2 cellular contexts compared by ENCODE assay signal in genomic region chr12:132687211-132688164, GRCh38.
TF ChIP-seq lines count a peak whose summit lies in the region.

Gene POLE, minus strand, starts transcription at chr12:132687342. Its CDS starts 27 bp downstream, at chr12:132687315.
Gene PXMP2, plus strand, starts transcription at chr12:132687587. Its CDS starts 84 bp downstream, at chr12:132687671.

TF ChIP-seq in A549, 52 proteins besides CTCF, POLR2A, EP300 and RAD21 (continued from another document and continues in another):
- peak; percentile 96 for TF ChIP-seq CHD2 (IDR thresholded peaks at IDR 0.05; ENCODE audit: low read length, partially characterized antibody)
- TF ChIP-seq FOSB (CRISPR knock-in tag; IDR thresholded peaks at IDR 0.05) = no peak
- no peak; the same call in 1 of the 2 replicates for TF ChIP-seq MYC (IDR thresholded peaks at IDR 0.05; ENCODE audit: borderline replicate concordance, low read length)
- no peak for TF ChIP-seq EHF (CRISPR knock-in tag; IDR thresholded peaks at IDR 0.05)
- TF ChIP-seq ELK1 (IDR thresholded peaks at IDR 0.05; ENCODE audit: low read depth, low read length) = no peak
- no peak for TF ChIP-seq CEBPB (IDR thresholded peaks at IDR 0.05)
- TF ChIP-seq ZSCAN20 (CRISPR knock-in tag; IDR thresholded peaks at IDR 0.05) = no peak
- TF ChIP-seq ZFP36 (IDR thresholded peaks at IDR 0.05; ENCODE audit: borderline replicate concordance, partially characterized antibody) = no peak
- no peak for TF ChIP-seq TFCP2L1 (CRISPR knock-in tag; IDR thresholded peaks at IDR 0.05)
- TF ChIP-seq KDM5A (IDR thresholded peaks at IDR 0.05) = peak; percentile 80
- peak; percentile 48; the same call in 1 of the 2 replicates for TF ChIP-seq PHF8 (IDR thresholded peaks at IDR 0.05; ENCODE audit: borderline replicate concordance, low read depth)
- no peak for TF ChIP-seq RFX5 (IDR thresholded peaks at IDR 0.05)
- peak; percentile 99 for TF ChIP-seq REST (IDR thresholded peaks at IDR 0.05)
- TF ChIP-seq RNF2 (IDR thresholded peaks at IDR 0.05; ENCODE audit: borderline replicate concordance, low read depth) = no peak
- no peak for TF ChIP-seq MAFK (IDR thresholded peaks at IDR 0.05; ENCODE audit: partially characterized antibody)
- no peak for TF ChIP-seq BHLHE40 (IDR thresholded peaks at IDR 0.05; ENCODE audit: low read depth, low read length)
- TF ChIP-seq BCL3 (IDR thresholded peaks at IDR 0.05) = peak; percentile 61; the same call in 1 of the 3 replicates
- no peak for TF ChIP-seq ESRRA (IDR thresholded peaks at IDR 0.05; ENCODE audit: borderline replicate concordance, low read length)
- TF ChIP-seq FOXS1 (CRISPR knock-in tag; IDR thresholded peaks at IDR 0.05) = no peak
- no peak for TF ChIP-seq HEYL (CRISPR knock-in tag; IDR thresholded peaks at IDR 0.05)
- no peak for TF ChIP-seq CBX2 (IDR thresholded peaks at IDR 0.05; ENCODE audit: borderline replicate concordance, low read depth)
- peak; percentile 41 for TF ChIP-seq PBX3 (IDR thresholded peaks at IDR 0.05)
- TF ChIP-seq MAX (IDR thresholded peaks at IDR 0.05) = no peak; the same call in none of the 2 replicates
- TF ChIP-seq RCOR1 (IDR thresholded peaks at IDR 0.05; ENCODE audit: low read depth, low read length) = no peak
- TF ChIP-seq NPAS2 (CRISPR knock-in tag; IDR thresholded peaks at IDR 0.05; ENCODE audit: borderline replicate concordance) = no peak
- no peak for TF ChIP-seq USF2 (IDR thresholded peaks at IDR 0.05)
- no peak for TF ChIP-seq CBX8 (IDR thresholded peaks at IDR 0.05)
- no peak for TF ChIP-seq NFE2L2 (conservative IDR thresholded peaks at IDR 0.05; ENCODE audit: low read length)
- no peak for TF ChIP-seq SREBF2 (IDR thresholded peaks at IDR 0.05)
- no peak for TF ChIP-seq HOXA7 (CRISPR knock-in tag; IDR thresholded peaks at IDR 0.05)

TF ChIP-seq in GM12878, 131 proteins besides CTCF, POLR2A, EP300 and RAD21 (continued from another document and continues in another):
- no peak for TF ChIP-seq NBN (IDR thresholded peaks at IDR 0.05)
- peak; percentile 71 for TF ChIP-seq HDAC6 (IDR thresholded peaks at IDR 0.05; ENCODE audit: unreplicated experiment)
- TF ChIP-seq SP1 (IDR thresholded peaks at IDR 0.05; ENCODE audit: low read depth, low read length) = peak; percentile 67
- TF ChIP-seq ATF7 (IDR thresholded peaks at IDR 0.05; ENCODE audit: low read depth) = no peak
- TF ChIP-seq SREBF1 (IDR thresholded peaks at IDR 0.05; ENCODE audit: low read length) = no peak
- no peak for TF ChIP-seq ZZZ3 (IDR thresholded peaks at IDR 0.05; ENCODE audit: control insufficient read depth, insufficient read length, low read depth)
- TF ChIP-seq ATF2 (IDR thresholded peaks at IDR 0.05; ENCODE audit: low read length) = no peak
- TF ChIP-seq ZNF622 (IDR thresholded peaks at IDR 0.05) = no peak
- no peak; the same call in 1 of the 2 replicates for TF ChIP-seq TARDBP (IDR thresholded peaks at IDR 0.05; ENCODE audit: borderline replicate concordance)
- TF ChIP-seq ELK1 (IDR thresholded peaks at IDR 0.05; ENCODE audit: low read depth, low read length) = peak; percentile 67; the same call in 1 of the 2 replicates
- TF ChIP-seq RB1 (IDR thresholded peaks at IDR 0.05; ENCODE audit: borderline replicate concordance) = peak; percentile 99
- peak; percentile 38 for TF ChIP-seq MYC (IDR thresholded peaks at IDR 0.05; ENCODE audit: insufficient read depth, insufficient read length, insufficient replicate concordance, low read length, severe bottlenecking)
- peak; percentile 22 for TF ChIP-seq RELA (IDR thresholded peaks at IDR 0.05; ENCODE audit: borderline replicate concordance, partially characterized antibody)
- peak; percentile 56 for TF ChIP-seq POLR2AphosphoS5 (IDR thresholded peaks at IDR 0.05; ENCODE audit: low read length)
- peak; percentile 99 for TF ChIP-seq NKRF (conservative IDR thresholded peaks at IDR 0.05)
- 0 out of 2 replicates have a peak, but pooled peaks have one; percentile 30 for TF ChIP-seq SREBF2 (IDR thresholded peaks at IDR 0.05; ENCODE audit: low read length)
- TF ChIP-seq SIN3A (IDR thresholded peaks at IDR 0.05; ENCODE audit: low read depth, low read length) = peak; percentile 98
- TF ChIP-seq RUNX3 (IDR thresholded peaks at IDR 0.05; ENCODE audit: low read length) = peak; percentile 73
- peak; percentile 82 for TF ChIP-seq NR2F1 (conservative IDR thresholded peaks at IDR 0.05)
- no peak for TF ChIP-seq RBBP5 (conservative IDR thresholded peaks at IDR 0.05)
- 0 out of 2 replicates have a peak, but pooled peaks have one; percentile 19 for TF ChIP-seq CEBPZ (IDR thresholded peaks at IDR 0.05; ENCODE audit: low read depth, low read length)
- peak; percentile 96 for TF ChIP-seq E2F4 (IDR thresholded peaks at IDR 0.05; ENCODE audit: low read depth, low read length)
- peak in 1 of 2 experiments; percentile 91; a peak in 2 of 3 replicates for TF ChIP-seq EGR1 (IDR thresholded peaks at IDR 0.05; ENCODE audit: borderline replicate concordance in 1 of 2, low read depth in 2 of 2, low read length in 2 of 2)
- peak; percentile 69 for TF ChIP-seq IRF5 (IDR thresholded peaks at IDR 0.05; ENCODE audit: borderline replicate concordance)
- peak; percentile 100 for TF ChIP-seq CHD2 (IDR thresholded peaks at IDR 0.05; ENCODE audit: borderline replicate concordance, low read depth, low read length)
- TF ChIP-seq PKNOX1 (IDR thresholded peaks at IDR 0.05) = peak; percentile 97
- TF ChIP-seq LARP7 (IDR thresholded peaks at IDR 0.05) = peak; percentile 95
- peak; percentile 96 for TF ChIP-seq JUNB (IDR thresholded peaks at IDR 0.05)
- TF ChIP-seq ZNF592 (IDR thresholded peaks at IDR 0.05) = 0 out of 2 replicates have a peak, but pooled peaks have one; percentile 60
- peak; percentile 42 to 68; a peak in 2 of 4 replicates for TF ChIP-seq BHLHE40 (IDR thresholded peaks at IDR 0.05; ENCODE audit: borderline replicate concordance in 1 of 2, low read depth in 2 of 2, low read length in 1 of 2)
- TF ChIP-seq SUPT20H (IDR thresholded peaks at IDR 0.05; ENCODE audit: borderline replicate concordance, control insufficient read depth, low read depth, low read length) = peak; percentile 71; the same call in 1 of the 2 replicates
- TF ChIP-seq GATAD2B (conservative IDR thresholded peaks at IDR 0.05; ENCODE audit: low read depth) = peak; percentile 88
- TF ChIP-seq MXI1 (IDR thresholded peaks at IDR 0.05; ENCODE audit: low read depth, low read length) = peak; percentile 99
